In genomic region chr15:78753359-78753659, GRCh38 we compare ENCODE assay signal across 1 cellular context. TPM values are rescaled to one million over a fixed set of nuclear protein-coding genes. Genes with fewer than 3 reads are reported as not detected.
"Had no signal": no experiment of that assay in that cellular context is flagged by ENCODE, and none has a peak within 500 bp of the region (broad histone marks: within the 10 kb centered on the region; RNA-seq: fewer than 3 reads in every experiment).

No MANE protein-coding gene starts in this region.

RNA-seq across cellular contexts. Expression of gene ADAMTS7, which starts 58.0 kb away (rescaled TPM):
- total RNA-seq: activated CD8-positive, alpha-beta T cell treated with anti-CD3 and anti-CD28 coated beads, Interleukin-2, amount 10 ng/mL, durations not matched to agents 7 days and 5 days had no signal
